7 cellular contexts compared by ENCODE assay signal in genomic region chr18:15002765-15003164, GRCh38.
DNase-seq lines count a peak whose midpoint lies in the region; ATAC-seq, FAIRE-seq and TF ChIP-seq lines count a peak whose summit lies in the region.
"Not testable (repeated sequence)": the region's sequence is repeated elsewhere in the genome, so short reads cannot be mapped to it uniquely, and the experiment has no call there.

No MANE protein-coding gene starts in this region.

- H3K27ac Mint-ChIP-seq in neural progenitor cell = not testable (repeated sequence)

- H3K4me1 Mint-ChIP-seq in neural progenitor cell = not testable (repeated sequence)

- H3K9ac ChIP-seq in neural progenitor cell = not testable (repeated sequence)

- not testable (repeated sequence) for H3K4me2 ChIP-seq in neural progenitor cell

- not testable (repeated sequence) for H3F3A ChIP-seq in neural progenitor cell (ENCODE audit: low read depth)

- TF ChIP-seq CTCF in body of pancreas (IDR thresholded peaks at IDR 0.05); neural progenitor cell (IDR thresholded peaks at IDR 0.05): not testable (repeated sequence)

- not testable (repeated sequence) for H4K20me1 ChIP-seq in neural progenitor cell (ENCODE audit: low read depth)

- intact Hi-C loops in body of pancreas (cut with DNase I) = not testable (repeated sequence)

- H3K79me2 ChIP-seq in neural progenitor cell (ENCODE audit: low read depth) = not testable (repeated sequence)

- FAIRE-seq in urothelium cell line (lab: Jason Lieb, UNC) = peak; percentile 75

- not testable (repeated sequence) for H3K36me3 ChIP-seq in body of pancreas (replicated peaks in 1 of 2; ENCODE audit: insufficient read depth in 1 of 2, low read depth in 2 of 2); neural progenitor cell

- not testable (repeated sequence) for H2AFZ ChIP-seq in neural progenitor cell (replicated peaks)

- not testable (repeated sequence) for TF ChIP-seq POLR2A in body of pancreas (IDR thresholded peaks at IDR 0.05)

- H3K4me3 ChIP-seq in body of pancreas, neural progenitor cell: not testable (repeated sequence)

- ATAC-seq in body of pancreas (peak; percentile 41), left lobe of liver (peak; percentile 31)

- not testable (repeated sequence) for H3K9me3 ChIP-seq in body of pancreas; neural progenitor cell (ENCODE audit: low read depth)

- H3K4me1 ChIP-seq in body of pancreas, neural progenitor cell: not testable (repeated sequence)

- not testable (repeated sequence) for H3K36me3 Mint-ChIP-seq in neural progenitor cell

- WGBS in body of pancreas, 2 donors = 17% methylated on average over 2 of the region's 3 CpGs; no CpG with 5 or more reads in 1 of the 2 donors

- H3K27me3 Mint-ChIP-seq in neural progenitor cell (ENCODE audit: insufficient read depth, low read depth) = not testable (repeated sequence)

- peak overlapping the region; percentile 30 for H3K4me3 Mint-ChIP-seq in neural progenitor cell

- DNase-seq in DMS 273 treated with DMSO at 0.1 percent for 48 hours (lab: John Stamatoyannopoulos, UW) = peak; percentile 13
- peak; percentile 53 for DNase-seq in NCI-H2171 treated with DMSO at 0.1 percent for 48 hours (lab: John Stamatoyannopoulos, UW)
- DNase-seq in NCI-H69 (lab: John Stamatoyannopoulos, UW) = peak; percentile 39
- DNase-seq in body of pancreas; left lobe of liver (ENCODE audit: low spot score); neural progenitor cell (ENCODE audit: low spot score); urothelium cell line (ENCODE audit: low spot score): not testable (repeated sequence)

- H3K9me3 Mint-ChIP-seq in neural progenitor cell = peaks cover 16% of the 10 kb centered on the region

- not testable (repeated sequence) for H3K27me3 ChIP-seq in body of pancreas, neural progenitor cell

- H3K27ac ChIP-seq in body of pancreas, neural progenitor cell: not testable (repeated sequence)
